In genomic region chr2:74186038-74186437, GRCh38 we compare ENCODE assay signal across 8 cellular contexts. TPM values are rescaled to one million over a fixed set of nuclear protein-coding genes. Genes with fewer than 3 reads are reported as not detected.
DNase-seq lines count a peak whose midpoint lies in the region; ATAC-seq and TF ChIP-seq lines count a peak whose summit lies in the region.

No MANE protein-coding gene starts in this region.

- H3K4me1 Mint-ChIP-seq in activated naive CD8-positive, alpha-beta T cell treated with anti-CD3 and anti-CD28 coated beads for 36 hours: peaks cover 13% of the 10 kb centered on the region

- peak overlapping the region; percentile 83 for H3K27ac Mint-ChIP-seq in activated naive CD8-positive, alpha-beta T cell treated with anti-CD3 and anti-CD28 coated beads for 36 hours

- no peaks in the 10 kb centered on the region for H3K36me3 Mint-ChIP-seq in activated naive CD8-positive, alpha-beta T cell treated with anti-CD3 and anti-CD28 coated beads for 36 hours

- H3K9me3 Mint-ChIP-seq in activated naive CD8-positive, alpha-beta T cell treated with anti-CD3 and anti-CD28 coated beads for 36 hours: no peaks in the 10 kb centered on the region

- H3K27me3 Mint-ChIP-seq in activated naive CD8-positive, alpha-beta T cell treated with anti-CD3 and anti-CD28 coated beads for 36 hours: peaks cover 1% of the 10 kb centered on the region

- H3K27ac ChIP-seq in HL-60 (replicated peaks): peak overlapping the region; percentile 98

- no peak overlapping the region for H3K4me3 Mint-ChIP-seq in activated naive CD8-positive, alpha-beta T cell treated with anti-CD3 and anti-CD28 coated beads for 36 hours

- in situ Hi-C loops in GM13976 (cut with MboI; ENCODE audit: low sequenced_read_pairs, unreplicated experiment): no loop called here

- ATAC-seq in GM21447 (IDR thresholded peaks at IDR 0.05; ENCODE audit: unreplicated experiment): peak; percentile 67

- DNase-seq in GM13976 (ENCODE audit: low spot score) (peak; percentile 73), HL-60 (ENCODE audit: low read depth in 1 of 2, low spot score in 1 of 2) (peak; percentile 98), EL (no peak), dedifferentiated amniotic fluid mesenchymal stem cell (ENCODE audit: extremely low spot score) (no peak), SHP77 treated with DMSO at 0.1 percent for 48 hours (lab: John Stamatoyannopoulos, UW) (no peak)
- DNase-seq in activated naive CD8-positive, alpha-beta T cell treated with anti-CD3 and anti-CD28 coated beads for 36 hours: peak; percentile 52
- peak; percentile 60 for DNase-seq in stimulated activated CD4-positive, alpha-beta T cell treated with anti-CD3 and anti-CD28 coated beads, Interleukin-15, amount 100 ng/mL, for 24 hours

- TF ChIP-seq CTCF in GM13976 (IDR thresholded peaks at IDR 0.05; ENCODE audit: borderline replicate concordance, control extremely low read depth, extremely low read depth, insufficient read depth, missing control alignments): no peak
- TF ChIP-seq CTCF in HL-60 (IDR thresholded peaks at IDR 0.05; ENCODE audit: insufficient read depth, low read length): no peak

- no peaks in the 10 kb centered on the region for H3K27me3 ChIP-seq in HL-60 (ENCODE audit: insufficient read depth, poor library complexity, severe bottlenecking)

- no peak overlapping the region for H3K4me3 ChIP-seq in HL-60 (replicated peaks; ENCODE audit: insufficient read depth, low read length)

RNA-seq across cellular contexts. Expression of gene MOB1A, which starts 7.4 kb away (rescaled TPM):
- 100 to 1,000 TPM; 156 to 161 TPM for total RNA-seq in activated naive CD8-positive, alpha-beta T cell treated with anti-CD3 and anti-CD28 coated beads for 36 hours

RNA-seq across cellular contexts. Expression of gene MTHFD2, which starts 12.4 kb away (rescaled TPM):
- total RNA-seq in activated naive CD8-positive, alpha-beta T cell treated with anti-CD3 and anti-CD28 coated beads for 36 hours: 100 to 1,000 TPM; 375 to 398 TPM

RNA-seq across cellular contexts. Expression of gene BOLA3, which starts 38.3 kb away (rescaled TPM):
- 100 to 1,000 TPM; 148 to 154 TPM for total RNA-seq in activated naive CD8-positive, alpha-beta T cell treated with anti-CD3 and anti-CD28 coated beads for 36 hours

Comparison
In these comparisons a context has a peak if more than half of its experiments do, and no peak if none do; other contexts are left out.
1. DNase-seq: peak in GM13976 (single experiment), HL-60 (2 of 2), activated naive CD8-positive, alpha-beta T cell treated with anti-CD3 and anti-CD28 coated beads for 36 hours (single experiment) and stimulated activated CD4-positive, alpha-beta T cell treated with anti-CD3 and anti-CD28 coated beads, Interleukin-15, amount 100 ng/mL, for 24 hours (single experiment); none in EL (single experiment), dedifferentiated amniotic fluid mesenchymal stem cell (single experiment) and SHP77 treated with DMSO at 0.1 percent for 48 hours (single experiment).